31 cellular contexts compared by ENCODE assay signal in the genomic region with DNA sequence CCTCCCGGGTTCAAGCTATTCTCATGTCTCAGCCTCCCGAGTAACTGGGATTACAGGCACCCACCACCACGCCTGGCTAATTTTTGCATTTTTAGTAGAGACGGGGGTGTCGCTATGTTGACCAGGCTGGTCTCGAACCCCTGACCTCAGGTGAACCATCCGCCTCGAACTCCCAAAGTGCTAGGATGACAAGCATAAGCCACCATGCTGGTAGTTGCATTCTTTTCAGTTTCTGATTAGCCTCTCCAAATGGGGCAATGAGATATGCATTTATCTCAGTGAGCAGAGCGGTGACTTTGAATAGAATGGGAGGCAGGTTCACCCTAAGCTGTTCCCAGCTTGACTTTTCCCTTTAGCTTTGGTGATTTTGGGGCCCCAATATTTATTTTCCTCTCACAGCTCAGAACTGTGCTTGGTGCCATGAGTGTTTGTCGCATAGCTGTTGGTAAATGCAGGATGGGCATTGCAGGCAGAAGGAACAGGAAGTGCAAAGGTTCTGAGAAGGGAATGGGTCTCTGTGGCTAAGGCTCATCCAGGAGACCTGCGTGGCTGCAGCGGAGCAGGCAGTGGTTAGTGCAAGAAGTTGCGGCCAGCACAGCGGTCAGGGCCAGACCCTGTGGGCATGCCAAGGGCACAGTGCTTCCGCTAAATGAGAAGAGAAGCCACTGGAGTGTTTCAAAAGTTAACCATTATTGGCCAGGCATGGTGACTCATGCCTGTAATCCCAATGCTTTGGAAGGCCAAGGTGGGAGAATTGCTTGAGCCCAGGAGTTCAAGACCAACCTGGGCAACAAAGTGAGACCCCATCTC. TPM values are rescaled to one million over a fixed set of nuclear protein-coding genes. Genes with fewer than 3 reads are reported as not detected.
DNase-seq lines count a peak whose midpoint lies in the region; ATAC-seq and TF ChIP-seq lines count a peak whose summit lies in the region.
"Had no signal": no experiment of that assay in that cellular context is flagged by ENCODE, and none has a peak within 500 bp of the region (broad histone marks: within the 10 kb centered on the region; RNA-seq: fewer than 3 reads in every experiment).

No MANE protein-coding gene starts in this region.

- ATAC-seq in HG02938 (IDR thresholded peaks at IDR 0.05; ENCODE audit: unreplicated experiment) (no peak), gastroesophageal sphincter (no peak), HG03108 (IDR thresholded peaks at IDR 0.05; ENCODE audit: unreplicated experiment) (no peak)
- ATAC-seq: esophagus mucosa; GM23338; stimulated activated memory B cell treated with anti-CD40 and anti-IgM and Interleukin-4, amounts not matched to agents 10 μg/mL and 1 μg/mL and 100 μg/mL, for 72 hours had no signal

- H3K4me1 Mint-ChIP-seq in dendritic cell treated with granulocyte-macrophage colony-stimulating factor and Interleukin-4, amounts not matched to agents 40 ng/mL and 50 ng/mL, for 4 days (ENCODE audit: low read depth), result peaks cover 76% of the 10 kb centered on the region
- no peaks in the 10 kb centered on the region for H3K4me1 Mint-ChIP-seq in neural progenitor cell

- H3K27me3 ChIP-seq in neural progenitor cell (no peaks in the 10 kb centered on the region), gastroesophageal sphincter (no peaks in the 10 kb centered on the region)
- H3K27me3 ChIP-seq: SJCRH30 had no signal

- in situ Hi-C loops in Caki2 (cut with HindIII; ENCODE audit: low pct_unique_long_range_greater_than_20kb, low sequenced_read_pairs), result loop anchor here (25.0 kb wide), 1 partner anchor 93 kb away; a partner anchor contains a TSS

- no peak for TF ChIP-seq EP300 in gastroesophageal sphincter (IDR thresholded peaks at IDR 0.05)

- 60 to 80% methylated on average over 1 to 4 of the region's 15 CpGs for WGBS in gastroesophageal sphincter (ENCODE audit: low coverage in 1 of 2), 2 donors

- TF ChIP-seq CTCF in neural progenitor cell (IDR thresholded peaks at IDR 0.05), result no peak
- TF ChIP-seq CTCF in gastroesophageal sphincter (IDR thresholded peaks at IDR 0.05), result no peak

- no peak overlapping the region for H3K4me2 ChIP-seq in neural progenitor cell
- H3K4me2 ChIP-seq: GM23338, PC-9 had no signal

- no peak overlapping the region for H3K9ac ChIP-seq in neural progenitor cell

- no peak for TF ChIP-seq POLR2A in gastroesophageal sphincter (IDR thresholded peaks at IDR 0.05)

- no peak overlapping the region for H3K4me3 Mint-ChIP-seq in dendritic cell treated with granulocyte-macrophage colony-stimulating factor and Interleukin-4, amounts not matched to agents 40 ng/mL and 50 ng/mL, for 4 days
- H3K4me3 Mint-ChIP-seq in neural progenitor cell, result peak overlapping the region; percentile 38
- H3K4me3 Mint-ChIP-seq: GM23338; stimulated activated memory B cell treated with anti-CD40 and anti-IgM and Interleukin-4, amounts not matched to agents 10 μg/mL and 1 μg/mL and 100 μg/mL, for 72 hours had no signal

- DNase-seq in Caki2 (ENCODE audit: low read depth) (peak; percentile 76), NOMO-1 (lab: John Stamatoyannopoulos, UW; ENCODE audit: unreplicated experiment in 2 of 2) (peak; percentile 47 to 50), neural progenitor cell (ENCODE audit: low spot score) (no peak), HPDE6-E6E7 (ENCODE audit: extremely low spot score) (no peak)
- DNase-seq: activated CD4-positive, alpha-beta T cell treated with anti-CD3 and anti-CD28 coated beads, Interleukin-2, amount 50 U/mL, for 1 hour; cerebellar nuclear complex; DND-41; effector CD4-positive, alpha-beta T cell; foreskin melanocyte; hypothalamus; KG1; NCI-H1092; NCI-H187 treated with DMSO at 0.1 percent for 48 hours; NCI-H774; PC-9; SJCRH30; stimulated activated CD4-positive, alpha-beta T cell treated with anti-CD3 and anti-CD28 coated beads, Interleukin-2, amount 100 ng/mL, for 24 hours had no signal

- H3K27ac Mint-ChIP-seq in dendritic cell treated with granulocyte-macrophage colony-stimulating factor and Interleukin-4, amounts not matched to agents 40 ng/mL and 50 ng/mL, for 4 days, result peak overlapping the region; percentile 72
- no peak overlapping the region for H3K27ac Mint-ChIP-seq in neural progenitor cell
- H3K27ac Mint-ChIP-seq: GM23338; stimulated activated memory B cell treated with anti-CD40 and anti-IgM and Interleukin-4, amounts not matched to agents 10 μg/mL and 1 μg/mL and 100 μg/mL, for 72 hours had no signal

- no peaks in the 10 kb centered on the region for H3K9me3 Mint-ChIP-seq in dendritic cell treated with granulocyte-macrophage colony-stimulating factor and Interleukin-4, amounts not matched to agents 40 ng/mL and 50 ng/mL, for 4 days
- H3K9me3 Mint-ChIP-seq in neural progenitor cell, result no peaks in the 10 kb centered on the region
- H3K9me3 Mint-ChIP-seq: stimulated activated memory B cell treated with anti-CD40 and anti-IgM and Interleukin-4, amounts not matched to agents 10 μg/mL and 1 μg/mL and 100 μg/mL, for 72 hours had no signal

- H3K36me3 ChIP-seq in neural progenitor cell (no peaks in the 10 kb centered on the region), gastroesophageal sphincter (no peaks in the 10 kb centered on the region)
- H3K36me3 ChIP-seq: neutrophil, prostate gland, SJCRH30 had no signal

- H2AFZ ChIP-seq in neural progenitor cell (replicated peaks), result no peak overlapping the region
- H2AFZ ChIP-seq: GM23338, PC-9 had no signal

- no peaks in the 10 kb centered on the region for H3K79me2 ChIP-seq in neural progenitor cell (ENCODE audit: low read depth)

- no peaks in the 10 kb centered on the region for H3F3A ChIP-seq in neural progenitor cell (ENCODE audit: low read depth)

- H3K4me1 ChIP-seq in neural progenitor cell (no peaks in the 10 kb centered on the region), gastroesophageal sphincter (peaks cover 0 to 3% (median 0%) of the 10 kb centered on the region in 3 donors)
- H3K4me1 ChIP-seq: prostate gland, SJCRH30 had no signal

- intact Hi-C loops in dendritic cell treated with granulocyte-macrophage colony-stimulating factor and Interleukin-4, amounts not matched to agents 40 ng/mL and 50 ng/mL, for 4 days (cut with micrococcal nuclease), result loop anchor here (10.0 kb wide), 1 partner anchor 150 kb away; a partner anchor contains a TSS

- H3K27me3 Mint-ChIP-seq in dendritic cell treated with granulocyte-macrophage colony-stimulating factor and Interleukin-4, amounts not matched to agents 40 ng/mL and 50 ng/mL, for 4 days, result peaks cover 10% of the 10 kb centered on the region
- H3K27me3 Mint-ChIP-seq in neural progenitor cell (ENCODE audit: insufficient read depth, low read depth), result peaks cover 3% of the 10 kb centered on the region
- H3K27me3 Mint-ChIP-seq: stimulated activated memory B cell treated with anti-CD40 and anti-IgM and Interleukin-4, amounts not matched to agents 10 μg/mL and 1 μg/mL and 100 μg/mL, for 72 hours had no signal

- H3K27ac ChIP-seq in neural progenitor cell (no peak overlapping the region), gastroesophageal sphincter (no peak overlapping the region)
- H3K27ac ChIP-seq: neutrophil, PC-9, prostate gland, SJCRH30, VCaP had no signal

- H3K9me3 ChIP-seq in neural progenitor cell (ENCODE audit: low read depth), result no peaks in the 10 kb centered on the region
- H3K9me3 ChIP-seq in gastroesophageal sphincter, result no peaks in the 10 kb centered on the region
- H3K9me3 ChIP-seq: neutrophil, prostate gland, SJCRH30 had no signal

- H3K4me3 ChIP-seq in neural progenitor cell (no peak overlapping the region), gastroesophageal sphincter (no peak overlapping the region)
- H3K4me3 ChIP-seq: GM23338, PC-9, prostate gland, SJCRH30 had no signal

- H3K36me3 Mint-ChIP-seq in dendritic cell treated with granulocyte-macrophage colony-stimulating factor and Interleukin-4, amounts not matched to agents 40 ng/mL and 50 ng/mL, for 4 days (ENCODE audit: low read depth), result no peaks in the 10 kb centered on the region
- no peaks in the 10 kb centered on the region for H3K36me3 Mint-ChIP-seq in neural progenitor cell
- H3K36me3 Mint-ChIP-seq: stimulated activated memory B cell treated with anti-CD40 and anti-IgM and Interleukin-4, amounts not matched to agents 10 μg/mL and 1 μg/mL and 100 μg/mL, for 72 hours had no signal

- no peaks in the 10 kb centered on the region for H4K20me1 ChIP-seq in neural progenitor cell (ENCODE audit: low read depth)

RNA-seq across cellular contexts. Expression of a gene that starts 20.7 kb away (rescaled TPM):
- total RNA-seq in Caki2 (2014; rRNA removed; shearing (Covaris generic); ENCODE audit: low replicate concordance), result 0.78 and 2.6 TPM in 2 replicates
- total RNA-seq in neural progenitor cell (ENCODE audit: low replicate concordance) (0.24 and 0.37 TPM in 2 replicates), gastroesophageal sphincter (1 to 10 TPM in 3 of 4 donors, under 1 TPM in 1; 0.39 to 8.4 (median 2.7) TPM)
- total RNA-seq: SJCRH30, skeletal muscle tissue had no signal

RNA-seq across cellular contexts. Expression of a gene that starts 30.0 kb away (rescaled TPM):
- total RNA-seq in Caki2 (2014; rRNA removed; shearing (Covaris generic); ENCODE audit: low replicate concordance), result not detected in 2 replicates
- total RNA-seq in neural progenitor cell (ENCODE audit: low replicate concordance) (not detected in 2 replicates), gastroesophageal sphincter (not detected)
- total RNA-seq: GM23338; lung microvascular endothelial cell; PC-9; SJCRH30; skeletal muscle tissue; T-helper 1 cell treated with Interleukin-12 subunit alpha and Interleukin-12 subunit beta and Interleukin-4 antibody, amounts not matched to agents 30 ng/mL and 1 ng/mL, for 36 hours; temporal lobe had no signal

RNA-seq across cellular contexts. Expression of a gene that starts 59.8 kb away (rescaled TPM):
- total RNA-seq in Caki2 (2014; rRNA removed; shearing (Covaris generic); ENCODE audit: low replicate concordance), result 36.3 and 38.9 TPM in 2 replicates
- total RNA-seq in neural progenitor cell (ENCODE audit: low replicate concordance) (3.4 and 21.9 TPM in 2 replicates), gastroesophageal sphincter (10 to 100 TPM in 3 of 4 donors, 1 to 10 TPM in 1; 8.8 to 38.1 (median 14.9) TPM)

Comparison
In these comparisons a context has a peak if more than half of its experiments do, and no peak if none do; other contexts are left out.
1. DNase-seq: peak in Caki2 (single experiment) and NOMO-1 (2 of 2); none in neural progenitor cell (single experiment) and HPDE6-E6E7 (single experiment).